Comparison of ENCODE assay signal across 1 cellular context in the genomic region with DNA sequence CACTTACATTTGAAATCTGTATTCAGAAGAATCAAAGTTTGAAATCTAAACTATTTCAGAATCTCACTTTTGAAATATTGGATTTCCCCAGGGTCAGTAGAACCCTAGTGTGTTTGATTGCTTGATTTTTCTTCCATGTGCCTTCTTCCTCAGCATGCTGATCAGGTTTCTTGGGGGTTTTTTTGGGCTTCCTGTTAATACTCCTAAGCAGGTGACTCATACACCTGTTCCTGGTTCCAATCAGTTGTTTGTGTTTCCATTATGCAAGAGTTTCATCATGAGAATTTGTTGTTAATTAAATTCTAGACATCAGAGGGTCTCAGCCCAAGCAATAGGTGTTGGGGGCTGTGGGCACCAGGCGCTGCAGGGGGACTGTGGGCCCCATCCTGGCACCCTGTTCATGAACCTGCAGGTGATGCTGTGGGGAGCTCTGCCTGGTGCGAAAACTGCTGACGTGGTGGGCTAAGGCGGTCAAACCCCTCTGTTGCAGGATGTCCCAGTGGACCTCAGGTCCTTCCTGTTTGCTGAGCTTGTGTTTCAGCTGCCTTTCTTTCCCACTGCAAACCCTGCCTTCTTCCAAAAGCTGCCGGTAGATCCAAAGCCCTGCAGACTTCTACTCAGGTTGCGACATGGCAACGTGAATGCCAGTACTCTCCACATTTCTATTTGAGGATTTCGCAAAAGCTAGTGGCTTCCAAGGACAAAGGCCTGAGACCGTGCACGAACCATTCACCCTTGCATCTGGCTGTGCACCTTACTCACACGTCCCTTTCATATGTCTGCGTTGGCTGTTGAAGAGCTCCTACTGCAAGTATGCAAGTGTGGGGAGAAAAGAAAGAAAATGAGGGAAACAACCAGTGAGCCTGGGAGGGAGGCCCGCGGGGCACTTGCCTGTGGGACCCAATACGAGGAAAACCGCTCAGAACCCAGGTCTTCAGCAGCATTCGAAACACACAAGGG.
TF ChIP-seq lines count a peak whose summit lies in the region.

No MANE protein-coding gene starts in this region.

TF ChIP-seq in liver, 16 proteins besides CTCF, POLR2A, EP300 and RAD21 (continued from another document):
- TF ChIP-seq ZBTB33 (IDR thresholded peaks at IDR 0.05) (no peak), JUND (IDR thresholded peaks at IDR 0.05) (peak; percentile 52 to 77), ATF3 (IDR thresholded peaks at IDR 0.05) (peak; percentile 85)
